8 cellular contexts compared by ENCODE assay signal in the genomic region with DNA sequence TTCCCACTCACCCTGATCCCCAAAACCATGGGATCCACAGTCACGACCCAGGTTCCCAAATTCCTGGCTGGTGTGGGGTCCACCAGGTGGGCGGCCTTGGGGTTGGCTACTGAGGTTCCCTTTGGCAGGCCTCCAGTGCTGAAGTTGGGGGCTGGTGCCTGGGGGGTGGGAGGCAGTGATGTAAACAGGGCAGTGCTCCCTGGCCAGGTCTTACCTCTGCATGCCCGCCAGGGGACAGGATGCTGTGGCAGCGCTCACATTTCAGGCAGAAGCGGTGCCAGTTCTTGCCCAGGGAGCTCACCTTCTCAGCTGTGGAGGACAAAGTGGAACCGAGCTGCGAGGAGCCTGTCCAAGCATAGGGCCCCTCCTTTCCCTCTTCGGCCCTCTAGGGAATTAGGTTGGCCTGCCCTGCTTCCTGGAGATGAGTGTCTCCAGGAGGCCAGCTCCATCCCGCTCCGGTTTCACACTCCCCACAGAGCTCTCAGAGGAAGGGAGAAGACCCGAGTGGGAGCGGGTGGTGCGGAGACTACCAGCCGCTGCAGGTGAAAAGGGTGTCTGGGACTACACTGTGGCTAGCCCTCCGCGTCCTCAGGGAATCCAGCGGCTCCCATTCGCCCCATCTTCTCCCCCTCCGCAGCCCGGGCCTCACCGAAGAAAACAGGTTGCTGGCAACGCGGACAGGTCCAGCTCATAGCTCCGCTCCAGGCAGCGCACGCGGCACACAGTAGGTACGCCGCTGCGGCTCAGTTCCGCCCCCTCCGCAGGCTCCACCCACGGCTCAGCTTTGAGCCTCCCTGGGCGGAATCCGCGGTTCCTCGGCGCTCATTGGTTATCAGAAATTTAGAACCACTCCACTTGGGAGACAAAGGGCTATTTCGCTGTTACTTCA. TPM values are rescaled to one million over a fixed set of nuclear protein-coding genes. Genes with fewer than 3 reads are reported as not detected.
DNase-seq lines count a peak whose midpoint lies in the region; ATAC-seq and TF ChIP-seq lines count a peak whose summit lies in the region.

A gene with protein sequence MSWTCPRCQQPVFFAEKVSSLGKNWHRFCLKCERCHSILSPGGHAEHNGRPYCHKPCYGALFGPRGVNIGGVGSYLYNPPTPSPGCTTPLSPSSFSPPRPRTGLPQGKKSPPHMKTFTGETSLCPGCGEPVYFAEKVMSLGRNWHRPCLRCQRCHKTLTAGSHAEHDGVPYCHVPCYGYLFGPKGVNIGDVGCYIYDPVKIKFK (minus strand): TSS at position 726 of the 889 bp plus-strand sequence. CDS start 34 bp downstream, at position 692.

- H3K4me1 ChIP-seq in neural progenitor cell: peaks cover 9% of the 10 kb centered on the region

- no peak within 1 kb of the TSS for H3K27ac ChIP-seq in neural progenitor cell

- peak; percentile 46 for TF ChIP-seq POLR2A in GM19193 (IDR thresholded peaks at IDR 0.05; ENCODE audit: extremely low read depth, insufficient read depth, insufficient read length)

- no peaks in the 10 kb centered on the region for H4K20me1 ChIP-seq in neural progenitor cell (ENCODE audit: low read depth)

- no peaks in the 10 kb centered on the region for H3F3A ChIP-seq in neural progenitor cell (ENCODE audit: low read depth)

- peak within 1 kb of the TSS; percentile 26 for H3K4me3 ChIP-seq in AG09309 (ENCODE audit: control insufficient read depth, low read depth, low read length)
- H3K4me3 ChIP-seq in neural progenitor cell: peak within 1 kb of the TSS; percentile 44

- H3K79me2 ChIP-seq in neural progenitor cell (ENCODE audit: low read depth): no peaks in the 10 kb centered on the region

- peak within 1 kb of the TSS; percentile 78 for H3K4me2 ChIP-seq in neural progenitor cell

- H3K27me3 ChIP-seq in neural progenitor cell: no peaks in the 10 kb centered on the region

- peak within 1 kb of the TSS; percentile 81 for H3K4me3 Mint-ChIP-seq in neural progenitor cell
- peak within 1 kb of the TSS; percentile 85 for H3K4me3 Mint-ChIP-seq in type B pancreatic cell

- H2AFZ ChIP-seq in neural progenitor cell (replicated peaks): peak within 1 kb of the TSS; percentile 92

- H3K36me3 Mint-ChIP-seq in neural progenitor cell: no peaks in the 10 kb centered on the region
- H3K36me3 Mint-ChIP-seq in type B pancreatic cell: no peaks in the 10 kb centered on the region

- H3K4me1 Mint-ChIP-seq in neural progenitor cell (peaks cover 7% of the 10 kb centered on the region), type B pancreatic cell (ENCODE audit: unreplicated experiment) (peaks cover 7% of the 10 kb centered on the region)

- H3K27me3 Mint-ChIP-seq in neural progenitor cell (ENCODE audit: insufficient read depth, low read depth) (peaks cover 15% of the 10 kb centered on the region), type B pancreatic cell (peaks cover 17% of the 10 kb centered on the region)

- no peaks in the 10 kb centered on the region for H3K9me3 Mint-ChIP-seq in neural progenitor cell
- H3K9me3 Mint-ChIP-seq in type B pancreatic cell: no peaks in the 10 kb centered on the region

- H3K9me3 ChIP-seq in neural progenitor cell (ENCODE audit: low read depth): no peaks in the 10 kb centered on the region

- DNase-seq in AG09309 (ENCODE audit: low read depth) (no peak), NCI-H146 treated with DMSO at 0.1 percent for 48 hours (lab: John Stamatoyannopoulos, UW; ENCODE audit: unreplicated experiment) (peak; percentile 63), fibroblast of gingiva (ENCODE audit: low read depth) (peak; percentile 45), neural progenitor cell (ENCODE audit: low spot score) (peak; percentile 90), type B pancreatic cell (ENCODE audit: extremely low spot score, unreplicated experiment) (peak; percentile 71)
- peak; percentile 50 for DNase-seq in activated CD8-positive, alpha-beta memory T cell treated with anti-CD3 and anti-CD28 coated beads, Interleukin-2, amount 50 U/mL, for 4 hours

- TF ChIP-seq CTCF in AG09309 (IDR thresholded peaks at IDR 0.05; ENCODE audit: control insufficient read depth, insufficient read depth, low read depth, low read length, missing control alignments): peak; percentile 12
- peak; percentile 39 for TF ChIP-seq CTCF in neural progenitor cell (IDR thresholded peaks at IDR 0.05)
- TF ChIP-seq CTCF in type B pancreatic cell (conservative IDR thresholded peaks at IDR 0.05): peak; percentile 44

- ATAC-seq in HG02588 (IDR thresholded peaks at IDR 0.05; ENCODE audit: unreplicated experiment): no peak

- H3K27ac Mint-ChIP-seq in neural progenitor cell (no peak within 1 kb of the TSS), type B pancreatic cell (no peak within 1 kb of the TSS)

- H3K36me3 ChIP-seq in neural progenitor cell: no peaks in the 10 kb centered on the region

- H3K9ac ChIP-seq in neural progenitor cell: no peak within 1 kb of the TSS

RNA-seq across cellular contexts. Expression of the gene that starts here (rescaled TPM):
- total RNA-seq in neural progenitor cell (ENCODE audit: low replicate concordance) (21.3 and 35.4 TPM in 2 replicates), type B pancreatic cell (ENCODE audit: low replicate concordance) (1.1 and 2.9 TPM in 2 replicates)
